Comparison of ENCODE assay signal across 14 cellular contexts in the genomic region with DNA sequence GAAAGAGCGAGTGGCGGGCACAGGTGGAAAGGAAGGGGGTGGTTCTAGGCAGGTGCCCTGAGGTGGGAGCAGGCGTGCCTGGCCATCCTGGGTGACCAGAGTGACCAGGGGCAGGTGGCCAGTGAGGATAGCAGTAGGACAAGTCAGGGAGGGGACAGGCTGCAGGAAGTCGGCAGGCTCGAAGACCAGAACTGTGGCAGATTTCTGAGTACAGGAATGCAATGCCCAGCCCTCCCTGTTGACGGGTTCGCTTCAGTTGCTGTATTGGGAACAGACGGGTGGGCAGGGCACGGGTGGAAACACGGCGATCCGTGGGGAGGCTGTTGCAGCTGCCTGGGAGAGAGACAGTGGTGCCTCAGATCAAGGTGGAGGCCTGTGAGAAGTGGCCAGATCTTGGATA. TPM values are rescaled to one million over a fixed set of nuclear protein-coding genes. Genes with fewer than 3 reads are reported as not detected.
DNase-seq lines count a peak whose midpoint lies in the region; ATAC-seq and TF ChIP-seq lines count a peak whose summit lies in the region.
"Had no signal": no experiment of that assay in that cellular context is flagged by ENCODE, and none has a peak within 500 bp of the region (broad histone marks: within the 10 kb centered on the region; RNA-seq: fewer than 3 reads in every experiment).

No MANE protein-coding gene starts in this region.

- H3K36me3 ChIP-seq in PC-3 (ENCODE audit: low read depth, low read length) (no peaks in the 10 kb centered on the region), aorta (ENCODE audit: control insufficient read depth in 1 of 2, insufficient read depth in 2 of 2, low read length in 1 of 2) (no peaks in the 10 kb centered on the region)

- DNase-seq in activated T-cell treated with anti-CD3 and anti-CD28 coated beads, Interleukin-2, amount 50 U/mL, for 4 hours = no peak
- no peak for DNase-seq in activated T-cell treated with anti-CD3 and anti-CD28 coated beads, Interleukin-2, amount 50 U/mL, for 1 hour
- no peak for DNase-seq in PC-3
- DNase-seq in chondrocyte (ENCODE audit: low spot score) = peak; percentile 86
- DNase-seq in progenitor cell of endocrine pancreas (ENCODE audit: low spot score, unreplicated experiment) = no peak
- DNase-seq in aorta = no peak
- DNase-seq in 8988T = no peak
- DNase-seq in OCI-M2 (lab: John Stamatoyannopoulos, UW; ENCODE audit: unreplicated experiment) = no peak
- DNase-seq: Kasumi-1, OCI-M1, upper lobe of right lung had no signal

- H3K9me3 Mint-ChIP-seq in activated T-cell treated with anti-CD3 and anti-CD28 coated beads, Interleukin-2, amount 50 U/mL, for 4 hours = no peaks in the 10 kb centered on the region
- H3K9me3 Mint-ChIP-seq in chondrocyte (ENCODE audit: low read depth) (no peaks in the 10 kb centered on the region), progenitor cell of endocrine pancreas (ENCODE audit: low read depth) (no peaks in the 10 kb centered on the region)

- no peak overlapping the region for H2AFZ ChIP-seq in PC-3 (ENCODE audit: low read length)

- no peaks in the 10 kb centered on the region for H4K20me1 ChIP-seq in PC-3 (ENCODE audit: low read length)

- H3K4me1 ChIP-seq in PC-3 (ENCODE audit: insufficient read depth, low read length) = peaks cover 13% of the 10 kb centered on the region
- H3K4me1 ChIP-seq in aorta (ENCODE audit: control insufficient read depth in 1 of 2, insufficient read depth in 2 of 2, low read length in 2 of 2) = no peaks in the 10 kb centered on the region

- intact Hi-C loops in PC-3 (cut with micrococcal nuclease) (no loop called here), aorta (cut with DNase I) (no loop called here)

- no peak overlapping the region for H3K27ac ChIP-seq in PC-3 (ENCODE audit: low read length)
- no peak overlapping the region for H3K27ac ChIP-seq in aorta (ENCODE audit: low read depth in 1 of 2, low read length in 2 of 2)
- H3K27ac ChIP-seq: upper lobe of right lung had no signal

- H3K9me2 ChIP-seq in PC-3 (replicated peaks; ENCODE audit: low read length) = no peaks in the 10 kb centered on the region

- peak overlapping the region; percentile 54 for H3K4me3 Mint-ChIP-seq in activated T-cell treated with anti-CD3 and anti-CD28 coated beads, Interleukin-2, amount 50 U/mL, for 4 hours
- peak overlapping the region; percentile 94 for H3K4me3 Mint-ChIP-seq in chondrocyte (ENCODE audit: unreplicated experiment)
- peak overlapping the region; percentile 90 for H3K4me3 Mint-ChIP-seq in progenitor cell of endocrine pancreas (ENCODE audit: low read depth)

- H3K9me3 ChIP-seq in PC-3 (ENCODE audit: low read length) (no peaks in the 10 kb centered on the region), aorta (ENCODE audit: control insufficient read depth, low read length) (no peaks in the 10 kb centered on the region)
- H3K9me3 ChIP-seq: upper lobe of right lung had no signal

- H3K4me3 ChIP-seq in PC-3 (ENCODE audit: low read length) (peak overlapping the region; percentile 76; the same call in 1 of the 2 replicates), aorta (ENCODE audit: low read length in 2 of 2) (no peak overlapping the region)

- ATAC-seq in activated T-cell treated with anti-CD3 and anti-CD28 coated beads, Interleukin-2, amount 50 U/mL, for 4 hours = no peak
- no peak for ATAC-seq in PC-3
- no peak for ATAC-seq in aorta (ENCODE audit: low FRiP score)
- ATAC-seq: upper lobe of right lung had no signal

- H3K4me2 ChIP-seq in PC-3 (ENCODE audit: low read length) = peak overlapping the region; percentile 83

- peaks cover 32% of the 10 kb centered on the region for H3K4me1 Mint-ChIP-seq in activated T-cell treated with anti-CD3 and anti-CD28 coated beads, Interleukin-2, amount 50 U/mL, for 4 hours (ENCODE audit: low read depth)
- H3K4me1 Mint-ChIP-seq in chondrocyte (ENCODE audit: low read depth) (peaks cover 41% of the 10 kb centered on the region), progenitor cell of endocrine pancreas (ENCODE audit: low read depth) (peaks cover 12% of the 10 kb centered on the region)

- H3K27me3 ChIP-seq in PC-3 (ENCODE audit: low read length) (no peaks in the 10 kb centered on the region), aorta (ENCODE audit: control insufficient read depth in 1 of 2, insufficient read depth in 2 of 2, low read length in 1 of 2) (no peaks in the 10 kb centered on the region)
- H3K27me3 ChIP-seq: upper lobe of right lung had no signal

- no TSS peak for BruUV-seq in PC-3 (replicated peaks; lab: Mats Ljungman, UMichigan)

- H3F3A ChIP-seq in PC-3 (ENCODE audit: low read length, unreplicated experiment) = no peaks in the 10 kb centered on the region

- no peaks in the 10 kb centered on the region for H3K27me3 Mint-ChIP-seq in activated T-cell treated with anti-CD3 and anti-CD28 coated beads, Interleukin-2, amount 50 U/mL, for 4 hours (ENCODE audit: low read depth)
- H3K27me3 Mint-ChIP-seq in chondrocyte (ENCODE audit: low read depth) (no peaks in the 10 kb centered on the region), progenitor cell of endocrine pancreas (no peaks in the 10 kb centered on the region)

- H3K36me3 Mint-ChIP-seq in activated T-cell treated with anti-CD3 and anti-CD28 coated beads, Interleukin-2, amount 50 U/mL, for 4 hours (ENCODE audit: insufficient read depth) = peaks cover 4% of the 10 kb centered on the region
- H3K36me3 Mint-ChIP-seq in chondrocyte (ENCODE audit: low read depth) (no peaks in the 10 kb centered on the region), progenitor cell of endocrine pancreas (ENCODE audit: insufficient read depth) (peaks cover 6% of the 10 kb centered on the region)

- TF ChIP-seq CTCF in PC-3 (conservative IDR thresholded peaks at IDR 0.05; ENCODE audit: low read depth, low read length) (no peak), chondrocyte (IDR thresholded peaks at IDR 0.05) (no peak), progenitor cell of endocrine pancreas (IDR thresholded peaks at IDR 0.05; ENCODE audit: unreplicated experiment) (no peak)

- 85 to 86% methylated on average over 12 of the region's 12 CpGs for WGBS in aorta, 2 donors

- CTCF ChIA-PET in PC-3 (lab: Charles Lee) = no interaction called here

- H3K27ac Mint-ChIP-seq in chondrocyte (ENCODE audit: unreplicated experiment) (peak overlapping the region; percentile 23), progenitor cell of endocrine pancreas (peak overlapping the region; percentile 65)

- H3K9ac ChIP-seq in PC-3 (ENCODE audit: low read length) = no peak overlapping the region

- peaks cover 25% of the 10 kb centered on the region for H3K79me2 ChIP-seq in PC-3 (ENCODE audit: low read length)

- POLR2A ChIA-PET in PC-3 (lab: Charles Lee; ENCODE audit: unreplicated experiment) = no interaction called here

RNA-seq across cellular contexts. Expression of a gene that starts 1.9 kb away (rescaled TPM):
- 10 to 100 TPM; 11.0 to 12.6 (median 12.1) TPM for total RNA-seq in activated T-cell treated with anti-CD3 and anti-CD28 coated beads, Interleukin-2, amount 50 U/mL, for 4 hours
- 11.8 and 24.2 TPM in 2 replicates for total RNA-seq in PC-3 (2014; rRNA removed)
- total RNA-seq in chondrocyte = 9.1 to 9.7 TPM (median 9.4 TPM) in 3 replicates
- 12.9 and 16.8 TPM in 2 replicates for total RNA-seq in progenitor cell of endocrine pancreas
- total RNA-seq in aorta = 1 to 10 TPM; 6.9 to 7.0 TPM
- polyA plus RNA-seq in aorta = 1 to 10 TPM; 1.3 to 2.0 TPM

RNA-seq across cellular contexts. Expression of a gene that starts 6.6 kb away (rescaled TPM):
- total RNA-seq in activated T-cell treated with anti-CD3 and anti-CD28 coated beads, Interleukin-2, amount 50 U/mL, for 4 hours = 10 to 100 TPM; 16.0 to 23.4 (median 17.6) TPM
- 17.5 and 21.0 TPM in 2 replicates for total RNA-seq in PC-3 (2014; rRNA removed)
- 32.1 to 50.0 TPM (median 33.1 TPM) in 3 replicates for total RNA-seq in chondrocyte
- total RNA-seq in progenitor cell of endocrine pancreas = 62.6 and 69.7 TPM in 2 replicates
- total RNA-seq in aorta = 10 to 100 TPM; 15.3 to 16.2 TPM
- polyA plus RNA-seq in aorta = 10 to 100 TPM in 1 of 2 donors, 1 to 10 TPM in 1; 3.1 to 19.2 TPM

RNA-seq across cellular contexts. Expression of a gene that starts 9.9 kb away (rescaled TPM):
- total RNA-seq in activated T-cell treated with anti-CD3 and anti-CD28 coated beads, Interleukin-2, amount 50 U/mL, for 4 hours = under 1 TPM; 0.29 to 0.66 (median 0.38) TPM
- total RNA-seq in PC-3 (2014; rRNA removed) (0.17 TPM in 1 of 2 replicates, not detected in the other), chondrocyte (33.6 to 50.0 TPM (median 34.5 TPM) in 3 replicates), progenitor cell of endocrine pancreas (1.1 and 1.6 TPM in 2 replicates), aorta (10 to 100 TPM in 1 of 2 donors, 1 to 10 TPM in 1; 8.6 to 64.1 TPM)
- 1 to 10 TPM; 1.6 to 3.7 TPM for polyA plus RNA-seq in aorta

RNA-seq across cellular contexts. Expression of a gene that starts 13.8 kb away (rescaled TPM):
- total RNA-seq in activated T-cell treated with anti-CD3 and anti-CD28 coated beads, Interleukin-2, amount 50 U/mL, for 4 hours = not detected
- total RNA-seq in PC-3 (2014; rRNA removed) (not detected in 2 replicates), chondrocyte (not detected in 3 replicates), progenitor cell of endocrine pancreas (not detected in 2 replicates), aorta (not detected)
- polyA plus RNA-seq in aorta = not detected
- total RNA-seq: Daoy, fibroblast of lung, skeletal muscle tissue, upper lobe of right lung had no signal
- polyA plus RNA-seq: fibroblast of lung had no signal

RNA-seq across cellular contexts. Expression of a gene that starts 16.9 kb away (rescaled TPM):
- total RNA-seq in activated T-cell treated with anti-CD3 and anti-CD28 coated beads, Interleukin-2, amount 50 U/mL, for 4 hours = 10 to 100 TPM; 63.2 to 65.1 (median 64.5) TPM
- 251 and 270 TPM in 2 replicates for total RNA-seq in PC-3 (2014; rRNA removed)
- 39.8 to 47.2 TPM (median 39.8 TPM) in 3 replicates for total RNA-seq in chondrocyte
- 36.3 and 36.6 TPM in 2 replicates for total RNA-seq in progenitor cell of endocrine pancreas
- total RNA-seq in aorta = 10 to 100 TPM; 18.6 to 30.6 TPM
- polyA plus RNA-seq in aorta = 10 to 100 TPM; 42.6 to 47.3 TPM
